In the genomic region with DNA sequence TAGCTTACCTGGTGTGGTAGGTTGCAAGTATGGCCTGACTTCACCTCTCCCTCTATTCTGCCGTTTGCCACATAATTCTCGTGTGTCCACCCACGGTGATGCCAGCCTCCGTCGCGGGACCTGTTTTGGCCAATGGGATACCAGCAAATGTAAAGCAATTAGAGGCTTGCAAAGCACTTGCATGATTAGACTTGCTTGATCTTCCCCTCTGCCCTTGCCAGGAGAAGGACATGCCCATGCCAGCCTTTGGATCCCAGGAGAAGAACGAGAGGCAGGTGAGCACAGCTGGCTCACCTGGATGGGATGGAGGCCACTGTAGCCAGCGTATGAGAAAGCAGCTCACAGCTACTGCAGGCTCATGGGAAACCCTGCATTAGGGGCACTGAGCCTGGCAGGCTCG, we compare ENCODE assay signal across 20 cellular contexts.
"Had no signal": no experiment of that assay in that cellular context is flagged by ENCODE, and none has a peak within 500 bp of the region (broad histone marks: within the 10 kb centered on the region; RNA-seq: fewer than 3 reads in every experiment).

No MANE protein-coding gene starts in this region.

- H3K9me3 Mint-ChIP-seq: activated naive CD4-positive, alpha-beta T cell treated with anti-CD3 and anti-CD28 coated beads for 36 hours; activated naive CD8-positive, alpha-beta T cell treated with anti-CD3 and anti-CD28 coated beads, Interleukin-2, amount 50 U/mL, for 24 hours; stimulated activated naive B cell treated with anti-CD40 and anti-IgM and Interleukin-4, amounts not matched to agents 10 μg/mL and 1 μg/mL and 100 μg/mL, for 72 hours had no signal

- H3K27ac Mint-ChIP-seq: activated naive CD4-positive, alpha-beta T cell treated with anti-CD3 and anti-CD28 coated beads for 36 hours; activated naive CD8-positive, alpha-beta T cell treated with anti-CD3 and anti-CD28 coated beads, Interleukin-2, amount 50 U/mL, for 24 hours; stimulated activated naive B cell treated with anti-CD40 and anti-IgM and Interleukin-4, amounts not matched to agents 10 μg/mL and 1 μg/mL and 100 μg/mL, for 72 hours had no signal

- H3K4me3 Mint-ChIP-seq: activated naive CD4-positive, alpha-beta T cell treated with anti-CD3 and anti-CD28 coated beads for 36 hours; activated naive CD8-positive, alpha-beta T cell treated with anti-CD3 and anti-CD28 coated beads, Interleukin-2, amount 50 U/mL, for 24 hours; naive B cell; stimulated activated naive B cell treated with anti-CD40 and anti-IgM and Interleukin-4, amounts not matched to agents 10 μg/mL and 1 μg/mL and 100 μg/mL, for 72 hours had no signal

- H3K36me3 Mint-ChIP-seq: naive B cell; stimulated activated naive B cell treated with anti-CD40 and anti-IgM and Interleukin-4, amounts not matched to agents 10 μg/mL and 1 μg/mL and 100 μg/mL, for 72 hours had no signal

- H3K27me3 ChIP-seq: body of pancreas, vagina had no signal

- H3K27ac ChIP-seq: body of pancreas, lower lobe of right lung, parathyroid adenoma, vagina had no signal

- ATAC-seq: activated naive CD8-positive, alpha-beta T cell treated with anti-CD3 and anti-CD28 coated beads, Interleukin-2, amount 50 U/mL, for 24 hours; body of pancreas; left lobe of liver; lower lobe of right lung; sciatic nerve; stimulated activated naive B cell treated with anti-CD40 and anti-IgM and Interleukin-4, amounts not matched to agents 10 μg/mL and 1 μg/mL and 100 μg/mL, for 72 hours had no signal

- H3K4me1 ChIP-seq: lower lobe of right lung, parathyroid adenoma, vagina had no signal

- H3K36me3 ChIP-seq: lower lobe of right lung, vagina had no signal

- H3K4me3 ChIP-seq: body of pancreas, lower lobe of right lung, smooth muscle cell, vagina had no signal

- DNase-seq: activated CD4-positive, alpha-beta T cell treated with anti-CD3 and anti-CD28 coated beads for 1 hour; activated CD4-positive, alpha-beta T cell treated with anti-CD3 and anti-CD28 coated beads, Interleukin-2, amount 50 U/mL, for 1 hour; activated naive CD4-positive, alpha-beta T cell treated with anti-CD3 and anti-CD28 coated beads for 36 hours; activated naive CD8-positive, alpha-beta T cell treated with anti-CD3 and anti-CD28 coated beads, Interleukin-2, amount 50 U/mL, for 24 hours; activated T-cell treated with anti-CD3 and anti-CD28 coated beads, Interleukin-2, amount 50 U/mL, for 1 hour; foreskin melanocyte; lower lobe of right lung; naive B cell; nucleus accumbens; stimulated activated CD4-positive, alpha-beta T cell treated with anti-CD3 and anti-CD28 coated beads, Interleukin-2, amount 100 ng/mL, for 48 hours; stimulated activated CD8-positive, alpha-beta memory T cell treated with anti-CD3 and anti-CD28 coated beads, Interleukin-4, amount 100 ng/mL, for 48 hours; stimulated activated naive B cell treated with anti-CD40 and anti-IgM and Interleukin-4, amounts not matched to agents 10 μg/mL and 1 μg/mL and 100 μg/mL, for 72 hours; T-helper 9 cell; trophoblast cell had no signal

- H3K4me1 Mint-ChIP-seq: activated naive CD8-positive, alpha-beta T cell treated with anti-CD3 and anti-CD28 coated beads, Interleukin-2, amount 50 U/mL, for 24 hours; stimulated activated naive B cell treated with anti-CD40 and anti-IgM and Interleukin-4, amounts not matched to agents 10 μg/mL and 1 μg/mL and 100 μg/mL, for 72 hours had no signal

- H3K9me3 ChIP-seq: body of pancreas, lower lobe of right lung, vagina had no signal

- H3K27me3 Mint-ChIP-seq: activated naive CD8-positive, alpha-beta T cell treated with anti-CD3 and anti-CD28 coated beads, Interleukin-2, amount 50 U/mL, for 24 hours had no signal
